In the genomic region with DNA sequence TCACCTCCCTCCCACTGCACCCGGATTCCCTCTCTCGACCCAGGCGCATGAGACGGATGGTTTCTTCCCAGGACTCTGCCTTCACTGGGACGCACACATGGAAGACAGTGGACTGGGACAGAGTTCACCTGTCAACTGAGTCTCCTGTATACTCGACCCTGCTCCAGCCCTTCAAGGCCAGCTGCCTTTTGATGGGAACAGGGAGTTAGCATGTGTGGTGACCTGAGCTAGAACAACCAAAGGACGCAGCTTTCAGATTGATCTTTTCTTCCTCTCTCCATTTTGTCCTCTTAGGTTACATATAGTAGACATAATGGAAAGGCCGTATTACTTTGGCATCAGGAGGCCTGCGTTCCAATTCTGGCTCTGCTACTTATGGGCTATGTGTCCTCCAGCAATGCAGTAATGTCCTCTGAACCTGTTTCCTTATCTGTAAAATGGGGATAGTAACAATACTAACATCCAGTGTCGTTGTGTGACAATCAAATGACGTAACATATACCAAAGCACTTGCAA, we compare ENCODE assay signal across 10 cellular contexts.
DNase-seq lines count a peak whose midpoint lies in the region; ATAC-seq, FAIRE-seq and TF ChIP-seq lines count a peak whose summit lies in the region.
"Had no signal": no experiment of that assay in that cellular context is flagged by ENCODE, and none has a peak within 500 bp of the region (broad histone marks: within the 10 kb centered on the region; RNA-seq: fewer than 3 reads in every experiment).

No MANE protein-coding gene starts in this region.

- H3K4me1 ChIP-seq in kidney (ENCODE audit: control insufficient read depth in 1 of 2, insufficient read depth in 1 of 2, low read depth in 1 of 2, low read length in 2 of 2), result no peaks in the 10 kb centered on the region
- H3K4me1 ChIP-seq in HAP-1, result peaks cover 8% of the 10 kb centered on the region
- H3K4me1 ChIP-seq in effector memory CD4-positive, alpha-beta T cell (ENCODE audit: control insufficient read depth, insufficient read depth, low read length, poor library complexity, severe bottlenecking), result no peaks in the 10 kb centered on the region
- no peaks in the 10 kb centered on the region for H3K4me1 ChIP-seq in OCI-LY7 (ENCODE audit: insufficient read depth, low read length, poor library complexity, severe bottlenecking)

- no peaks in the 10 kb centered on the region for H3K9me3 Mint-ChIP-seq in Calu3 (ENCODE audit: low read depth, unreplicated experiment)

- H3K27ac ChIP-seq in kidney (ENCODE audit: low read depth in 2 of 2, low read length in 2 of 2), result no peak overlapping the region
- H3K27ac ChIP-seq in effector memory CD4-positive, alpha-beta T cell (ENCODE audit: insufficient read depth, low read length, poor library complexity, severe bottlenecking), result no peak overlapping the region
- H3K27ac ChIP-seq in OCI-LY7 (ENCODE audit: low read depth, low read length, poor library complexity, severe bottlenecking), result no peak overlapping the region

- H3K4me3 Mint-ChIP-seq in Calu3 (ENCODE audit: low read depth, unreplicated experiment), result peak overlapping the region; percentile 74

- no peaks in the 10 kb centered on the region for H3K79me2 ChIP-seq in OCI-LY7 (ENCODE audit: insufficient read depth, low read depth, low read length)

- no peaks in the 10 kb centered on the region for H4K20me1 ChIP-seq in OCI-LY7 (ENCODE audit: insufficient read depth, low read length)

- BruUV-seq in Calu3 (replicated peaks; lab: Mats Ljungman, UMichigan) (no TSS peak), OCI-LY7 (replicated peaks; lab: Mats Ljungman, UMichigan) (no TSS peak)

- H2AFZ ChIP-seq in OCI-LY7 (ENCODE audit: low read length), result no peak overlapping the region

- H3K27me3 ChIP-seq in HAP-1 (ENCODE audit: low read depth), result no peaks in the 10 kb centered on the region
- peaks cover 4% of the 10 kb centered on the region for H3K27me3 ChIP-seq in effector memory CD4-positive, alpha-beta T cell (replicated peaks; ENCODE audit: control insufficient read depth, insufficient read depth, low read length, poor library complexity, severe bottlenecking)

- TF ChIP-seq CTCF in Calu3 (IDR thresholded peaks at IDR 0.05; ENCODE audit: unreplicated experiment), result no peak
- no peak for TF ChIP-seq CTCF in WI38 (IDR thresholded peaks at IDR 0.05; ENCODE audit: low read depth, low read length)
- no peak for TF ChIP-seq CTCF in kidney (IDR thresholded peaks at IDR 0.05; ENCODE audit: borderline replicate concordance, extremely low read depth, insufficient read depth)
- TF ChIP-seq CTCF in OCI-LY7 (conservative IDR thresholded peaks at IDR 0.05; ENCODE audit: low read length), result no peak

- intact Hi-C loops in Calu3 (cut with micrococcal nuclease; ENCODE audit: unreplicated experiment), result no loop called here
- intact Hi-C loops in kidney (cut with DNase I), result no loop called here
- intact Hi-C loops in OCI-LY7 (cut with micrococcal nuclease; ENCODE audit: unreplicated experiment), result no loop called here

- H3K36me3 ChIP-seq in kidney (ENCODE audit: control insufficient read depth in 1 of 2, insufficient read depth in 2 of 2, low read length in 2 of 2) (no peaks in the 10 kb centered on the region), HAP-1 (replicated peaks) (no peaks in the 10 kb centered on the region), OCI-LY7 (ENCODE audit: insufficient read depth, low read length) (no peaks in the 10 kb centered on the region)
- no peaks in the 10 kb centered on the region for H3K36me3 ChIP-seq in effector memory CD4-positive, alpha-beta T cell (ENCODE audit: control insufficient read depth, insufficient read depth, low read length)

- no peak overlapping the region for H3K27ac Mint-ChIP-seq in Calu3 (ENCODE audit: unreplicated experiment)
- H3K27ac Mint-ChIP-seq: CD8-positive, alpha-beta memory T cell had no signal

- CTCF ChIA-PET in Calu3 (lab: Charles Lee) (interaction anchor here (0.6 kb wide), 1 partner anchor 385 kb away, joined by 3 read pairs; no protein-coding TSS in a partner anchor), OCI-LY7 (lab: Charles Lee; ENCODE audit: unreplicated experiment) (no interaction called here)

- in situ Hi-C loops in HAP-1 (cut with MboI; ENCODE audit: low sequenced_read_pairs), result no loop called here

- peaks cover 10% of the 10 kb centered on the region for H3K27me3 Mint-ChIP-seq in Calu3 (ENCODE audit: unreplicated experiment)

- POLR2A ChIA-PET in OCI-LY7 (lab: Charles Lee), result interaction anchor here (0.6 to 1.2 kb wide), 3 partner anchors 12 to 971 kb away, joined by 3 to 5 read pairs (median 4); no protein-coding TSS in a partner anchor

- no peaks in the 10 kb centered on the region for H3K9me2 ChIP-seq in OCI-LY7 (ENCODE audit: insufficient read depth, low read length)

- H3K4me3 ChIP-seq in WI38 (ENCODE audit: low read depth, low read length) (peak overlapping the region; percentile 10; the same call in 1 of the 2 replicates), kidney (ENCODE audit: low read length in 2 of 2) (peak overlapping the region; percentile 6 to 45), HAP-1 (no peak overlapping the region), OCI-LY7 (ENCODE audit: low read depth, low read length, poor library complexity, severe bottlenecking) (no peak overlapping the region)
- no peak overlapping the region for H3K4me3 ChIP-seq in effector memory CD4-positive, alpha-beta T cell (ENCODE audit: insufficient read depth, low read depth, low read length, poor library complexity, severe bottlenecking)

- ATAC-seq in GM21723 (IDR thresholded peaks at IDR 0.05; ENCODE audit: unreplicated experiment), result peak; percentile 24
- no peak for ATAC-seq in HG03520 (IDR thresholded peaks at IDR 0.05; ENCODE audit: unreplicated experiment)

- no peaks in the 10 kb centered on the region for H3K4me1 Mint-ChIP-seq in Calu3 (ENCODE audit: low read depth, unreplicated experiment)

- H3K9me3 ChIP-seq in kidney (ENCODE audit: control insufficient read depth in 1 of 2, low read length in 2 of 2) (no peaks in the 10 kb centered on the region), HAP-1 (no peaks in the 10 kb centered on the region), OCI-LY7 (ENCODE audit: low read length) (no peaks in the 10 kb centered on the region)
- H3K9me3 ChIP-seq in effector memory CD4-positive, alpha-beta T cell (ENCODE audit: control insufficient read depth, low read length), result no peaks in the 10 kb centered on the region

- no peak for DNase-seq in Calu3
- no peak for DNase-seq in kidney
- no peak for DNase-seq in HAP-1 (ENCODE audit: low spot score in 2 of 2)
- no peak for DNase-seq in effector memory CD4-positive, alpha-beta T cell
- no peak for DNase-seq in OCI-LY7 (ENCODE audit: low spot score)
- DNase-seq: CD8-positive, alpha-beta memory T cell had no signal

- H3K9ac ChIP-seq in kidney (ENCODE audit: low read length in 2 of 2), result no peak overlapping the region

- FAIRE-seq in kidney (lab: Jason Lieb, UNC), result no peak
- FAIRE-seq: HTR-8/SVneo had no signal

- peaks cover 7% of the 10 kb centered on the region for H3K36me3 Mint-ChIP-seq in Calu3 (ENCODE audit: insufficient read depth, unreplicated experiment)
- H3K36me3 Mint-ChIP-seq: CD8-positive, alpha-beta memory T cell had no signal

- no peak overlapping the region for H3K4me2 ChIP-seq in OCI-LY7 (ENCODE audit: low read length)

Comparison
In these comparisons a context has a peak if more than half of its experiments do, and no peak if none do; other contexts are left out.
1. H3K4me3 ChIP-seq: peak in WI38 (single experiment) and kidney (2 of 2); none in HAP-1 (single experiment), effector memory CD4-positive, alpha-beta T cell (single experiment) and OCI-LY7 (single experiment).